ENCODE assay signal across 11 cellular contexts in the genomic region with DNA sequence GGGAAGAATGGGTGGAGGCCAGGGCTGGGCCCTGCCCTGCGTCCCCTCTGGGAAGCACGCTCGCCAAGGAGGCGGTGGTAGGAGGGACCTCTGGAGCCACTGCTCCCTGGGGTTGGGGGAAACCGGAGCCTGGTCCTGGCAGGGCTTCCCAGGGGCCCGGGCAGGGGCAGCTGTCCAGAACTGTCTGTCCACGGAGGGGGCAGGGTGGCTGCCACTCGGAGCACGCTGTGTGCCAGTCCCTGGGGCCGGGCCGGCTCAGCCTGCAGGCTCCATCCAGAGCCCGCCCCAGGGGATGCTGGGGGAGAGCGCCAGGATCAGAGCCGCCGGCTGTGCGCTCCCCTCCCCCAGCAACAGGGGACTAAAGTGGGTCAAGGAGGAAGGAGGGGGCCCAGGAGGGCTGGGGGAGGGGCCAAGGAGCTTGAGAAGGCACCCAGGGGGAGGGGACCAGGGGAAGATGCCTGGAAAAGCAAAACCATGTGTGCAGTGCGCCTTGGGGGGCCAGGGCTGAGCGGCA. TPM values are rescaled to one million over a fixed set of nuclear protein-coding genes. Genes with fewer than 3 reads are reported as not detected.
DNase-seq lines count a peak whose midpoint lies in the region; ATAC-seq and TF ChIP-seq lines count a peak whose summit lies in the region.
"Had no signal": no experiment of that assay in that cellular context is flagged by ENCODE, and none has a peak within 500 bp of the region (broad histone marks: within the 10 kb centered on the region; RNA-seq: fewer than 3 reads in every experiment).

No MANE protein-coding gene starts in this region.

- H3K9me3 Mint-ChIP-seq in glutamatergic neuron (ENCODE audit: unreplicated experiment): peaks cover 32% of the 10 kb centered on the region
- H3K9me3 Mint-ChIP-seq: naive thymus-derived CD8-positive, alpha-beta T cell had no signal

- peaks cover 60% of the 10 kb centered on the region for H3K4me1 Mint-ChIP-seq in glutamatergic neuron (ENCODE audit: low read depth, unreplicated experiment)

- H3K9me3 ChIP-seq in thoracic aorta: no peaks in the 10 kb centered on the region

- H3K27ac ChIP-seq in thoracic aorta: peak overlapping the region; percentile 72 to 78

- no peaks in the 10 kb centered on the region for H3K36me3 ChIP-seq in thoracic aorta

- ATAC-seq in thoracic aorta (ENCODE audit: insufficient number of reproducible peaks, low FRiP score, low read depth) (peak; percentile 63), HG03159 (IDR thresholded peaks at IDR 0.05; ENCODE audit: unreplicated experiment) (no peak)
- ATAC-seq: naive thymus-derived CD8-positive, alpha-beta T cell had no signal

- DNase-seq in SK-N-DZ (ENCODE audit: low spot score) (peak; percentile 84), glutamatergic neuron (peak; percentile 80), myocyte (ENCODE audit: low read depth) (peak; percentile 33), thoracic aorta (ENCODE audit: low spot score) (no peak), NCI-H345 treated with DMSO at 0.1 percent for 48 hours (lab: John Stamatoyannopoulos, UW; ENCODE audit: unreplicated experiment) (no peak), GM10266 (ENCODE audit: extremely low spot score) (no peak), NCI-H187 (lab: John Stamatoyannopoulos, UW) (no peak)
- DNase-seq: KBM-7; naive thymus-derived CD8-positive, alpha-beta T cell; NCI-H774 had no signal

- H3K4me3 Mint-ChIP-seq in glutamatergic neuron (ENCODE audit: unreplicated experiment): peak overlapping the region; percentile 60
- H3K4me3 Mint-ChIP-seq: naive thymus-derived CD8-positive, alpha-beta T cell had no signal

- H3K27me3 Mint-ChIP-seq in glutamatergic neuron (ENCODE audit: unreplicated experiment): peaks cover 14% of the 10 kb centered on the region

- no peaks in the 10 kb centered on the region for H3K27me3 ChIP-seq in thoracic aorta (replicated peaks; ENCODE audit: insufficient read depth)

- TF ChIP-seq CTCF in glutamatergic neuron (IDR thresholded peaks at IDR 0.05; ENCODE audit: partially characterized antibody, unreplicated experiment): no peak
- no peak for TF ChIP-seq CTCF in thoracic aorta (IDR thresholded peaks at IDR 0.05)
- TF ChIP-seq CTCF in GM10266 (IDR thresholded peaks at IDR 0.05; ENCODE audit: control insufficient read depth, insufficient read depth, low read depth, missing control alignments): no peak

- H3K4me1 ChIP-seq in thoracic aorta (ENCODE audit: control insufficient read depth in 1 of 2, low read depth in 2 of 2): peaks cover 52 to 89% of the 10 kb centered on the region in 2 donors

- H3K4me3 ChIP-seq in thoracic aorta: peak overlapping the region; percentile 36

- H3K36me3 Mint-ChIP-seq in glutamatergic neuron (ENCODE audit: unreplicated experiment): peaks cover 6% of the 10 kb centered on the region
- H3K36me3 Mint-ChIP-seq: naive thymus-derived CD8-positive, alpha-beta T cell had no signal

- H3K27ac Mint-ChIP-seq in glutamatergic neuron (ENCODE audit: unreplicated experiment): peak overlapping the region; percentile 83
- H3K27ac Mint-ChIP-seq: naive thymus-derived CD8-positive, alpha-beta T cell had no signal

RNA-seq across cellular contexts. Expression of a gene that starts 21.4 kb away (rescaled TPM):
- 4.8 and 5.4 TPM in 2 replicates for polyA plus RNA-seq in SK-N-DZ (2014; cell fraction: cytosol; rRNA removed)
- 1.7 and 2.6 TPM in 2 replicates for polyA plus RNA-seq in SK-N-DZ (2014; cell fraction: nucleus; rRNA removed)
- 149 TPM for total RNA-seq in glutamatergic neuron (ENCODE audit: unreplicated experiment)
- total RNA-seq in myocyte: 0.21 and 1.4 TPM in 2 replicates
- polyA plus RNA-seq in myocyte (2012): 0.18 TPM
- 10 to 100 TPM; 16.2 to 22.9 TPM for total RNA-seq in thoracic aorta
- total RNA-seq: naive thymus-derived CD8-positive, alpha-beta T cell had no signal
- polyA plus RNA-seq: naive thymus-derived CD8-positive, alpha-beta T cell had no signal

Comparison
In these comparisons a context has a peak if more than half of its experiments do, and no peak if none do; other contexts are left out.
1. DNase-seq: peak in SK-N-DZ (single experiment), glutamatergic neuron (single experiment) and myocyte (single experiment); none in thoracic aorta (single experiment), NCI-H345 treated with DMSO at 0.1 percent for 48 hours (single experiment), GM10266 (single experiment) and NCI-H187 (0 of 2).